In genomic region chr1:31747304-31747703, GRCh38 we compare ENCODE assay signal across 13 cellular contexts. TPM values are rescaled to one million over a fixed set of nuclear protein-coding genes. Genes with fewer than 3 reads are reported as not detected.
"Had no signal": no experiment of that assay in that cellular context is flagged by ENCODE, and none has a peak within 500 bp of the region (broad histone marks: within the 10 kb centered on the region; RNA-seq: fewer than 3 reads in every experiment).

No MANE protein-coding gene starts in this region.

- H3K36me3 Mint-ChIP-seq: mesothelial cell of epicardium; stimulated activated naive B cell treated with anti-CD40 and anti-IgM and Interleukin-4, amounts not matched to agents 10 μg/mL and 1 μg/mL and 100 μg/mL, for 72 hours had no signal

- H3K27me3 ChIP-seq: thyroid gland, vagina had no signal

- H3K4me3 ChIP-seq: thyroid gland, vagina had no signal

- H3K9me3 ChIP-seq: thyroid gland, vagina had no signal

- H2AFZ ChIP-seq: parathyroid adenoma had no signal

- H3K9me3 Mint-ChIP-seq: activated CD4-positive, alpha-beta T cell treated with anti-CD3 and anti-CD28 coated beads, Interleukin-2, amount 10 ng/mL, durations not matched to agents 7 days and 5 days; mesothelial cell of epicardium; stimulated activated naive B cell treated with anti-CD40 and anti-IgM and Interleukin-4, amounts not matched to agents 10 μg/mL and 1 μg/mL and 100 μg/mL, for 72 hours had no signal

- H3K27ac ChIP-seq: parathyroid adenoma, thyroid gland, vagina had no signal

- H3K9ac ChIP-seq: parathyroid adenoma had no signal

- H3K36me3 ChIP-seq: thyroid gland, vagina had no signal

- H3K27ac Mint-ChIP-seq: activated CD4-positive, alpha-beta T cell treated with anti-CD3 and anti-CD28 coated beads, Interleukin-2, amount 10 ng/mL, durations not matched to agents 7 days and 5 days; stimulated activated naive B cell treated with anti-CD40 and anti-IgM and Interleukin-4, amounts not matched to agents 10 μg/mL and 1 μg/mL and 100 μg/mL, for 72 hours had no signal

- ATAC-seq: stimulated activated naive B cell treated with anti-CD40 and anti-IgM and Interleukin-4, amounts not matched to agents 10 μg/mL and 1 μg/mL and 100 μg/mL, for 72 hours had no signal

- H3K4me3 Mint-ChIP-seq: activated CD4-positive, alpha-beta T cell treated with anti-CD3 and anti-CD28 coated beads, Interleukin-2, amount 10 ng/mL, durations not matched to agents 7 days and 5 days; mesothelial cell of epicardium; stimulated activated naive B cell treated with anti-CD40 and anti-IgM and Interleukin-4, amounts not matched to agents 10 μg/mL and 1 μg/mL and 100 μg/mL, for 72 hours had no signal

- H3K4me1 ChIP-seq: parathyroid adenoma, thyroid gland, vagina had no signal

- DNase-seq: activated CD4-positive, alpha-beta T cell treated with anti-CD3 and anti-CD28 coated beads, Interleukin-2, amount 10 ng/mL, durations not matched to agents 7 days and 5 days; activated naive CD4-positive, alpha-beta T cell treated with anti-CD3 and anti-CD28 coated beads, Interleukin-2, amount 50 U/mL, for 16 hours; activated T-cell treated with anti-CD3 and anti-CD28 coated beads, Interleukin-2, amount 50 U/mL, for 1 hour; amniotic stem cell; cortex of kidney; effector CD4-positive, alpha-beta T cell; stimulated activated CD4-positive, alpha-beta T cell treated with anti-CD3 and anti-CD28 coated beads, Interleukin-12 subunit alpha, Interleukin-12 subunit beta, amount 100 ng/mL, for 4 hours; stimulated activated CD4-positive, alpha-beta T cell treated with anti-CD3 and anti-CD28 coated beads, Interleukin-2, amount 100 ng/mL, for 24 hours; stimulated activated naive B cell treated with anti-CD40 and anti-IgM and Interleukin-4, amounts not matched to agents 10 μg/mL and 1 μg/mL and 100 μg/mL, for 72 hours; thyroid gland had no signal

- H3K79me2 ChIP-seq: parathyroid adenoma had no signal

RNA-seq across cellular contexts. Expression of gene COL16A1, which starts 43.5 kb away (rescaled TPM):
- total RNA-seq: activated CD4-positive, alpha-beta T cell treated with anti-CD3 and anti-CD28 coated beads, Interleukin-2, amount 10 ng/mL, durations not matched to agents 7 days and 5 days had no signal
